ENCODE assay signal across 2 cellular contexts in the genomic region with DNA sequence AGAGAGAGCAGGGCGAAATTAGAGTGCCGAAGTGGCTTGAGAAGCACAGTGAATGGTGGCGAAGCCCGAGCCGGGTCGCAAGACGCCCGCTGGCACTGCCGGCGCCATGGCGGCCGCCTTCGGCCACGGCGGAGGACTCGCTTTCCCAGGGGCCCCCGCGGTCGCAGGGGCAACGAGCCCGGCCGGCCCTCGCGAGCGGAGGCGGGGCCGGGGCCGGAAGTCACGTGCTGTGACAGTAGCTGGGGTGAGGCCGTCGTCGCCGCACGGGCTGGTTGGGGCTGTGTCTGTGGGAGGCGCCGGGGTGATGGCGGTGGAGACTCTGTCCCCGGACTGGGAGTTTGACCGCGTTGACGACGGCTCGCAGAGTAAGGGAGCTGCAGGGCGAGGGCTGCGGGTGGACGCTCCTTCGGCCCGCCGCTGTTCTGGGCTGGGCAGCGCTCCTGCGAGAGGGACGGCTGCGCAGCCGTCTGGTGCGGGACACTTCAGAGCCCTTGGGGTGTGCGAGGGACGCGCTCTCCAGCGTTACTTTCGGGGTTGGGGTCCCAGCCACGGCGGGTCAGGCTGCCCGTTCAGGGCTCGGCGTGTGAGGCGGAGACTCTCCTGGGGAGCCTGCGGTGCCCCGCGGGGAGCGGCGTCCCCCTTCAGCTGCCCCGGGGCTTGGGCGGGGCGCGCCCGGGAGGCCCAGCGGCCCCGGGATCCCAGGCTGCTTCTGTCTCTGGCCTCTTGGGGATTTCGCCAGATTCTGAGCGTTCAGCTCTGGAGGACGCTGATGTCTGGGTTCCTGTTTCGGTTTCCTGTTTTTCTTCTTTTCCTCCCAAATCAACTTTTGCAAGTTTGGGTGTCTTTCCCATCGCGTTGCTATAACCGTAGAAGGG.
TF ChIP-seq lines count a peak whose summit lies in the region.

TSS of gene WASHC4 (plus strand) at position 235 of the 875 bp plus-strand sequence. CDS start at position 305, 70 bp downstream.

TF ChIP-seq in IMR-90, 13 proteins besides CTCF, POLR2A, EP300 and RAD21:
- TF ChIP-seq RCOR1 (IDR thresholded peaks at IDR 0.05; ENCODE audit: insufficient replicate concordance, low read length): no peak
- no peak for TF ChIP-seq NFE2L2 (IDR thresholded peaks at IDR 0.05; ENCODE audit: low read depth, low read length)
- TF ChIP-seq CEBPB (IDR thresholded peaks at IDR 0.05; ENCODE audit: low read depth, low read length): no peak
- TF ChIP-seq MAFK (IDR thresholded peaks at IDR 0.05; ENCODE audit: low read depth, low read length): no peak
- peak; percentile 79 for TF ChIP-seq MXI1 (IDR thresholded peaks at IDR 0.05; ENCODE audit: borderline replicate concordance, low read depth, low read length)
- TF ChIP-seq MAZ (IDR thresholded peaks at IDR 0.05; ENCODE audit: borderline replicate concordance, low read depth, low read length): peak; percentile 77
- peak; percentile 97 for TF ChIP-seq BHLHE40 (IDR thresholded peaks at IDR 0.05; ENCODE audit: low read depth, low read length)
- peak; percentile 98 for TF ChIP-seq USF2 (IDR thresholded peaks at IDR 0.05; ENCODE audit: low read depth, low read length)
- TF ChIP-seq FOS (IDR thresholded peaks at IDR 0.05; ENCODE audit: low read depth, low read length): 0 out of 2 replicates have a peak, but pooled peaks have one; percentile 7
- no peak for TF ChIP-seq RFX5 (IDR thresholded peaks at IDR 0.05; ENCODE audit: low read depth, low read length)
- TF ChIP-seq CHD1 (IDR thresholded peaks at IDR 0.05; ENCODE audit: low read depth, low read length): 0 out of 2 replicates have a peak, but pooled peaks have one; percentile 94

TF ChIP-seq in endothelial cell of umbilical vein, 7 proteins besides CTCF, POLR2A, EP300 and RAD21:
- no peak for TF ChIP-seq GATA2 (IDR thresholded peaks at IDR 0.05; ENCODE audit: insufficient read depth, insufficient read length, low read depth, low read length)
- no peak for TF ChIP-seq EZH2 (IDR thresholded peaks at IDR 0.05; ENCODE audit: borderline replicate concordance, low read depth, low read length, severe bottlenecking)
- peak; percentile 60 for TF ChIP-seq MYC (IDR thresholded peaks at IDR 0.05; ENCODE audit: low read depth, low read length)
- TF ChIP-seq FOS (IDR thresholded peaks at IDR 0.05; ENCODE audit: borderline replicate concordance, insufficient read depth, low read length): no peak
- no peak for TF ChIP-seq JUN (IDR thresholded peaks at IDR 0.05; ENCODE audit: borderline replicate concordance, insufficient read depth, insufficient read length, low read depth)
- peak; percentile 99 for TF ChIP-seq POLR2AphosphoS5 (IDR thresholded peaks at IDR 0.05; ENCODE audit: insufficient read depth, low read depth, low read length)
- TF ChIP-seq, protein P1, sequence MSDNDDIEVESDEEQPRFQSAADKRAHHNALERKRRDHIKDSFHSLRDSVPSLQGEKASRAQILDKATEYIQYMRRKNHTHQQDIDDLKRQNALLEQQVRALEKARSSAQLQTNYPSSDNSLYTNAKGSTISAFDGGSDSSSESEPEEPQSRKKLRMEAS (IDR thresholded peaks at IDR 0.05; ENCODE audit: insufficient read depth, insufficient read length): peak; percentile 97
